ENCODE assay signal across 1 cellular context in genomic region chr12:57459055-57459749, GRCh38.
TF ChIP-seq lines count a peak whose summit lies in the region.

No MANE protein-coding gene starts in this region.

TF ChIP-seq in GM12878, 131 proteins besides CTCF, POLR2A, EP300 and RAD21 (continued from another document and continues in another):
- TF ChIP-seq ZNF384 (IDR thresholded peaks at IDR 0.05; ENCODE audit: borderline replicate concordance, low read depth, low read length) (no peak), SIN3A (IDR thresholded peaks at IDR 0.05; ENCODE audit: low read depth, low read length) (no peak), JUNB (IDR thresholded peaks at IDR 0.05) (no peak), CHD1 (IDR thresholded peaks at IDR 0.05; ENCODE audit: low read depth, low read length) (0 out of 2 replicates have a peak, but pooled peaks have one; percentile 50), TCF12 (IDR thresholded peaks at IDR 0.05; ENCODE audit: low read depth, low read length) (no peak), KAT2A (conservative IDR thresholded peaks at IDR 0.05; ENCODE audit: control insufficient read depth, low read depth, low read length) (no peak), REST (IDR thresholded peaks at IDR 0.05; ENCODE audit: low read depth, low read length) (no peak), TAF1 (IDR thresholded peaks at IDR 0.05; ENCODE audit: borderline replicate concordance, low read depth, low read length) (no peak), ZNF207 (IDR thresholded peaks at IDR 0.05; ENCODE audit: borderline replicate concordance) (no peak), USF2 (IDR thresholded peaks at IDR 0.05; ENCODE audit: borderline replicate concordance, low read depth, low read length) (no peak), BCL11A (IDR thresholded peaks at IDR 0.05; ENCODE audit: low read depth, low read length) (no peak), NR2F1 (conservative IDR thresholded peaks at IDR 0.05) (no peak; the same call in 1 of the 2 replicates), DPF2 (IDR thresholded peaks at IDR 0.05) (no peak; the same call in 1 of the 2 replicates), ASH2L (IDR thresholded peaks at IDR 0.05; ENCODE audit: borderline replicate concordance, low read depth) (no peak), RELA (IDR thresholded peaks at IDR 0.05; ENCODE audit: borderline replicate concordance, partially characterized antibody) (peak; percentile 49), EZH2 (IDR thresholded peaks at IDR 0.05; ENCODE audit: borderline replicate concordance, control insufficient read depth, low read depth, low read length) (no peak), SREBF1 (IDR thresholded peaks at IDR 0.05; ENCODE audit: low read length) (no peak), PAX8 (IDR thresholded peaks at IDR 0.05) (no peak), NR2C2 (IDR thresholded peaks at IDR 0.05; ENCODE audit: borderline replicate concordance, control insufficient read depth, insufficient read length, low read depth) (no peak), BRCA1 (IDR thresholded peaks at IDR 0.05; ENCODE audit: low read depth, low read length) (no peak), HDAC6 (IDR thresholded peaks at IDR 0.05; ENCODE audit: unreplicated experiment) (no peak), CBX5 (IDR thresholded peaks at IDR 0.05; ENCODE audit: low read depth) (no peak), MTA2 (IDR thresholded peaks at IDR 0.05; ENCODE audit: low read depth) (no peak; the same call in 1 of the 2 replicates), SMAD5 (IDR thresholded peaks at IDR 0.05; ENCODE audit: low read depth) (no peak; the same call in 1 of the 2 replicates), MYB (IDR thresholded peaks at IDR 0.05; ENCODE audit: borderline replicate concordance, low read depth, low read length) (no peak), GABPA (IDR thresholded peaks at IDR 0.05; ENCODE audit: low read depth) (no peak), WRNIP1 (IDR thresholded peaks at IDR 0.05; ENCODE audit: borderline replicate concordance, low read depth, low read length) (no peak), ZZZ3 (IDR thresholded peaks at IDR 0.05; ENCODE audit: control insufficient read depth, insufficient read length, low read depth) (no peak), IKZF1 (conservative IDR thresholded peaks at IDR 0.05) (peak; percentile 59), MEF2A (IDR thresholded peaks at IDR 0.05; ENCODE audit: insufficient read depth, low read depth, low read length) (no peak), RFX5 (IDR thresholded peaks at IDR 0.05; ENCODE audit: low read depth, low read length) (peak; percentile 53; the same call in 1 of the 2 replicates), HCFC1 (IDR thresholded peaks at IDR 0.05; ENCODE audit: low read length) (no peak), CUX1 (IDR thresholded peaks at IDR 0.05; ENCODE audit: insufficient replicate concordance, low read depth, low read length) (no peak)
- TF ChIP-seq, protein P1, sequence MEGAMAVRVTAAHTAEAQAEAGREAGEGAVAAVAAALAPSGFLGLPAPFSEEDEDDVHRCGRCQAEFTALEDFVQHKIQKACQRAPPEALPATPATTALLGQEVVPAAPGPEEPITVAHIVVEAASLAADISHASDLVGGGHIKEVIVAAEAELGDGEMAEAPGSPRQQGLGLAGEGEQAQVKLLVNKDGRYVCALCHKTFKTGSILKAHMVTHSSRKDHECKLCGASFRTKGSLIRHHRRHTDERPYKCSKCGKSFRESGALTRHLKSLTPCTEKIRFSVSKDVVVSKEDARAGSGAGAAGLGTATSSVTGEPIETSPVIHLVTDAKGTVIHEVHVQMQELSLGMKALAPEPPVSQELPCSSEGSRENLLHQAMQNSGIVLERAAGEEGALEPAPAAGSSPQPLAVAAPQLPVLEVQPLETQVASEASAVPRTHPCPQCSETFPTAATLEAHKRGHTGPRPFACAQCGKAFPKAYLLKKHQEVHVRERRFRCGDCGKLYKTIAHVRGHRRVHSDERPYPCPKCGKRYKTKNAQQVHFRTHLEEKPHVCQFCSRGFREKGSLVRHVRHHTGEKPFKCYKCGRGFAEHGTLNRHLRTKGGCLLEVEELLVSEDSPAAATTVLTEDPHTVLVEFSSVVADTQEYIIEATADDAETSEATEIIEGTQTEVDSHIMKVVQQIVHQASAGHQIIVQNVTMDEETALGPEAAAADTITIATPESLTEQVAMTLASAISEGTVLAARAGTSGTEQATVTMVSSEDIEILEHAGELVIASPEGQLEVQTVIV (IDR thresholded peaks at IDR 0.05; ENCODE audit: borderline replicate concordance, partially characterized antibody), result no peak
- TF ChIP-seq, protein P2, sequence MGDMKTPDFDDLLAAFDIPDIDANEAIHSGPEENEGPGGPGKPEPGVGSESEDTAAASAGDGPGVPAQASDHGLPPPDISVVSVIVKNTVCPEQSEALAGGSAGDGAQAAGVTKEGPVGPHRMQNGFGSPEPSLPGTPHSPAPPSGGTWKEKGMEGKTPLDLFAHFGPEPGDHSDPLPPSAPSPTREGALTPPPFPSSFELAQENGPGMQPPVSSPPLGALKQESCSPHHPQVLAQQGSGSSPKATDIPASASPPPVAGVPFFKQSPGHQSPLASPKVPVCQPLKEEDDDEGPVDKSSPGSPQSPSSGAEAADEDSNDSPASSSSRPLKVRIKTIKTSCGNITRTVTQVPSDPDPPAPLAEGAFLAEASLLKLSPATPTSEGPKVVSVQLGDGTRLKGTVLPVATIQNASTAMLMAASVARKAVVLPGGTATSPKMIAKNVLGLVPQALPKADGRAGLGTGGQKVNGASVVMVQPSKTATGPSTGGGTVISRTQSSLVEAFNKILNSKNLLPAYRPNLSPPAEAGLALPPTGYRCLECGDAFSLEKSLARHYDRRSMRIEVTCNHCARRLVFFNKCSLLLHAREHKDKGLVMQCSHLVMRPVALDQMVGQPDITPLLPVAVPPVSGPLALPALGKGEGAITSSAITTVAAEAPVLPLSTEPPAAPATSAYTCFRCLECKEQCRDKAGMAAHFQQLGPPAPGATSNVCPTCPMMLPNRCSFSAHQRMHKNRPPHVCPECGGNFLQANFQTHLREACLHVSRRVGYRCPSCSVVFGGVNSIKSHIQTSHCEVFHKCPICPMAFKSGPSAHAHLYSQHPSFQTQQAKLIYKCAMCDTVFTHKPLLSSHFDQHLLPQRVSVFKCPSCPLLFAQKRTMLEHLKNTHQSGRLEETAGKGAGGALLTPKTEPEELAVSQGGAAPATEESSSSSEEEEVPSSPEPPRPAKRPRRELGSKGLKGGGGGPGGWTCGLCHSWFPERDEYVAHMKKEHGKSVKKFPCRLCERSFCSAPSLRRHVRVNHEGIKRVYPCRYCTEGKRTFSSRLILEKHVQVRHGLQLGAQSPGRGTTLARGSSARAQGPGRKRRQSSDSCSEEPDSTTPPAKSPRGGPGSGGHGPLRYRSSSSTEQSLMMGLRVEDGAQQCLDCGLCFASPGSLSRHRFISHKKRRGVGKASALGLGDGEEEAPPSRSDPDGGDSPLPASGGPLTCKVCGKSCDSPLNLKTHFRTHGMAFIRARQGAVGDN (IDR thresholded peaks at IDR 0.05), result no peak
- TF ChIP-seq, protein P3, sequence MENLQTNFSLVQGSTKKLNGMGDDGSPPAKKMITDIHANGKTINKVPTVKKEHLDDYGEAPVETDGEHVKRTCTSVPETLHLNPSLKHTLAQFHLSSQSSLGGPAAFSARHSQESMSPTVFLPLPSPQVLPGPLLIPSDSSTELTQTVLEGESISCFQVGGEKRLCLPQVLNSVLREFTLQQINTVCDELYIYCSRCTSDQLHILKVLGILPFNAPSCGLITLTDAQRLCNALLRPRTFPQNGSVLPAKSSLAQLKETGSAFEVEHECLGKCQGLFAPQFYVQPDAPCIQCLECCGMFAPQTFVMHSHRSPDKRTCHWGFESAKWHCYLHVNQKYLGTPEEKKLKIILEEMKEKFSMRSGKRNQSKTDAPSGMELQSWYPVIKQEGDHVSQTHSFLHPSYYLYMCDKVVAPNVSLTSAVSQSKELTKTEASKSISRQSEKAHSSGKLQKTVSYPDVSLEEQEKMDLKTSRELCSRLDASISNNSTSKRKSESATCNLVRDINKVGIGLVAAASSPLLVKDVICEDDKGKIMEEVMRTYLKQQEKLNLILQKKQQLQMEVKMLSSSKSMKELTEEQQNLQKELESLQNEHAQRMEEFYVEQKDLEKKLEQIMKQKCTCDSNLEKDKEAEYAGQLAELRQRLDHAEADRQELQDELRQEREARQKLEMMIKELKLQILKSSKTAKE (IDR thresholded peaks at IDR 0.05; ENCODE audit: low read depth, poor library complexity, severe bottlenecking), result peak; percentile 34
- TF ChIP-seq, protein P4, sequence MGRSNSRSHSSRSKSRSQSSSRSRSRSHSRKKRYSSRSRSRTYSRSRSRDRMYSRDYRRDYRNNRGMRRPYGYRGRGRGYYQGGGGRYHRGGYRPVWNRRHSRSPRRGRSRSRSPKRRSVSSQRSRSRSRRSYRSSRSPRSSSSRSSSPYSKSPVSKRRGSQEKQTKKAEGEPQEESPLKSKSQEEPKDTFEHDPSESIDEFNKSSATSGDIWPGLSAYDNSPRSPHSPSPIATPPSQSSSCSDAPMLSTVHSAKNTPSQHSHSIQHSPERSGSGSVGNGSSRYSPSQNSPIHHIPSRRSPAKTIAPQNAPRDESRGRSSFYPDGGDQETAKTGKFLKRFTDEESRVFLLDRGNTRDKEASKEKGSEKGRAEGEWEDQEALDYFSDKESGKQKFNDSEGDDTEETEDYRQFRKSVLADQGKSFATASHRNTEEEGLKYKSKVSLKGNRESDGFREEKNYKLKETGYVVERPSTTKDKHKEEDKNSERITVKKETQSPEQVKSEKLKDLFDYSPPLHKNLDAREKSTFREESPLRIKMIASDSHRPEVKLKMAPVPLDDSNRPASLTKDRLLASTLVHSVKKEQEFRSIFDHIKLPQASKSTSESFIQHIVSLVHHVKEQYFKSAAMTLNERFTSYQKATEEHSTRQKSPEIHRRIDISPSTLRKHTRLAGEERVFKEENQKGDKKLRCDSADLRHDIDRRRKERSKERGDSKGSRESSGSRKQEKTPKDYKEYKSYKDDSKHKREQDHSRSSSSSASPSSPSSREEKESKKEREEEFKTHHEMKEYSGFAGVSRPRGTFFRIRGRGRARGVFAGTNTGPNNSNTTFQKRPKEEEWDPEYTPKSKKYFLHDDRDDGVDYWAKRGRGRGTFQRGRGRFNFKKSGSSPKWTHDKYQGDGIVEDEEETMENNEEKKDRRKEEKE (IDR thresholded peaks at IDR 0.05), result no peak
- TF ChIP-seq, protein P5, sequence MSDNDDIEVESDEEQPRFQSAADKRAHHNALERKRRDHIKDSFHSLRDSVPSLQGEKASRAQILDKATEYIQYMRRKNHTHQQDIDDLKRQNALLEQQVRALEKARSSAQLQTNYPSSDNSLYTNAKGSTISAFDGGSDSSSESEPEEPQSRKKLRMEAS (IDR thresholded peaks at IDR 0.05; ENCODE audit: low read depth, low read length), result no peak
